7 cellular contexts compared by ENCODE assay signal in the genomic region with DNA sequence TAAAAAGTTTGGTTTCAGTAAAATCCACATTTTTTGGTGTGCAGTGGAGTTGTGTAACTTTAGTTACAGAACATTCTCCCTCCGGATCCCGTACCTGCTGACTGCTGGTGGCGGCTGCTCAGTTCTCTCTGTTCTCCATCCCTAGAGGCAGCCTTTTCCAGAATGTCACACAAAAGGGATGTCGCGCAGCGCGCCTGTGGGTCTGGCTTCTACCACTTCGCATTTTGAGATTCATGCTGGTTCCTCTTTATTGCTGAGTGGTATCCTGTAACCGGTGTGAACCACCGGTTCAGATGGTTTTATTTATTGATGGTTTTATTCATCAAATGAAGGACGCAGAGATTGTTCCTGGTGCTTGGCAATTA. TPM values are rescaled to one million over a fixed set of nuclear protein-coding genes. Genes with fewer than 3 reads are reported as not detected.
A peak's percentile ranks its signal among the peaks of the same experiment; 100 is the strongest.
DNase-seq lines count a peak whose midpoint lies in the region; ATAC-seq and TF ChIP-seq lines count a peak whose summit lies in the region.
"Had no signal": no experiment of that assay in that cellular context is flagged by ENCODE, and none has a peak within 500 bp of the region (broad histone marks: within the 10 kb centered on the region; RNA-seq: fewer than 3 reads in every experiment).

No MANE protein-coding gene starts in this region.

- TF ChIP-seq POLR2A in vagina (IDR thresholded peaks at IDR 0.05) = no peak

- peak overlapping the region; percentile 31 for H3K27ac ChIP-seq in vagina

- intact Hi-C loops in vagina (cut with DNase I) = no loop called here

- peak overlapping the region; percentile 60 for H3K4me3 ChIP-seq in AG04449 (ENCODE audit: low read depth, low read length)
- H3K4me3 ChIP-seq in fibroblast of mammary gland (ENCODE audit: control insufficient read depth, low read depth, low read length) = peak overlapping the region; percentile 40
- peak overlapping the region; percentile 76 to 82 for H3K4me3 ChIP-seq in vagina

- no peak for ATAC-seq in GM19395 (IDR thresholded peaks at IDR 0.05; ENCODE audit: unreplicated experiment)
- ATAC-seq in esophagus mucosa = no peak

- CTCF ChIA-PET in AG04449 (lab: Yijun Ruan, JAX) = interaction anchor here (1.5 kb wide), 1 partner anchor 17 kb away, joined by 5 read pairs; no protein-coding TSS in a partner anchor

- no peak for DNase-seq in AG04449 (ENCODE audit: low read depth, low spot score)
- DNase-seq in NCI-H1417 (lab: John Stamatoyannopoulos, UW) = peak; percentile 45 to 86 (median 73)
- no peak for DNase-seq in fibroblast of mammary gland (ENCODE audit: low read depth)
- DNase-seq in vagina (ENCODE audit: extremely low spot score in 2 of 2) = no peak

- TF ChIP-seq CTCF in AG04449 (IDR thresholded peaks at IDR 0.05; ENCODE audit: insufficient read depth, low read length, missing control alignments) (no peak), fibroblast of mammary gland (conservative IDR thresholded peaks at IDR 0.05; ENCODE audit: control insufficient read depth, insufficient read depth, low read depth, low read length) (no peak), vagina (IDR thresholded peaks at IDR 0.05) (no peak)

- H3K36me3 ChIP-seq in vagina = peaks cover 0 to 4% of the 10 kb centered on the region in 2 donors

- H3K4me1 ChIP-seq in vagina = peaks cover 23% of the 10 kb centered on the region

- H3K27me3 ChIP-seq in vagina = no peaks in the 10 kb centered on the region

- H3K9me3 ChIP-seq in vagina = no peaks in the 10 kb centered on the region

- POLR2A ChIA-PET in AG04449 (lab: Yijun Ruan, JAX) = no interaction called here

RNA-seq across cellular contexts. Expression of a gene that starts 1.0 kb away (rescaled TPM):
- total RNA-seq in vagina = 6.1 TPM
- total RNA-seq in esophagus mucosa = 2.7 TPM

RNA-seq across cellular contexts. Expression of a gene that starts 15.1 kb away (rescaled TPM):
- total RNA-seq in vagina = 35.4 TPM
- 13.1 TPM for total RNA-seq in esophagus mucosa

RNA-seq across cellular contexts. Expression of a gene that starts 15.4 kb away (rescaled TPM):
- total RNA-seq in vagina = 52.5 TPM
- total RNA-seq in esophagus mucosa = 41.2 TPM

RNA-seq across cellular contexts. Expression of a gene that starts 57.7 kb away (rescaled TPM):
- total RNA-seq in vagina (6.4 TPM), esophagus mucosa (0.56 TPM)

RNA-seq across cellular contexts. Expression of a gene that starts 58.4 kb away (rescaled TPM):
- total RNA-seq in vagina = not detected
- not detected for total RNA-seq in esophagus mucosa
- total RNA-seq: lung microvascular endothelial cell had no signal

Comparison
In these comparisons a context has a peak if more than half of its experiments do, and no peak if none do; other contexts are left out.
1. DNase-seq: peak in NCI-H1417 (3 of 3); none in AG04449 (single experiment), fibroblast of mammary gland (single experiment) and vagina (0 of 2).
2. Peak in every context shown above with its lines, with median percentiles within 50 percentile points of each other: H3K4me3 ChIP-seq.